Comparison of ENCODE assay signal across 10 cellular contexts in the genomic region with DNA sequence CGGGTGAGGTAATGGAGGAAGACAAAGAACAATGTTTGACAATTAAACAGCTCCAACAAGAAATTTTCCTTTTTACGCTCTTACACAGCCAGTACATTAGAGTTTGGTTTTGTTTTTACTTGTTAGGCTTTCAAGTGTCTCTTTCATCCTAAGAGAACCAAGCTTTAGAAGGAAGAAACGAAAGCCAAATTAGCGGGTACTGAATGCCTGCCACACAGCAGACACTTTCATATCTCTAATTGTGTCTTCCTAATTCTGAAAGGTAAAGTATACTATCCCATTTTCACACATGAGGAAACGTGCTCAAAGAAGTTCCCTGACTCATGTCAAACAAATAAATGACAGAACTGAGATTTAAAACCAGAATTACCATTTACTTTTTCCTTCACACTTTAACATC.
DNase-seq lines count a peak whose midpoint lies in the region; ATAC-seq and TF ChIP-seq lines count a peak whose summit lies in the region.
"Had no signal": no experiment of that assay in that cellular context is flagged by ENCODE, and none has a peak within 500 bp of the region (broad histone marks: within the 10 kb centered on the region; RNA-seq: fewer than 3 reads in every experiment).

No MANE protein-coding gene starts in this region.

- H3K36me3 Mint-ChIP-seq in T-helper 2 cell treated with Interferon-gamma antibody and Interleukin-4, amounts not matched to agents 5 μg/mL and 100 μg/mL, for 36 hours (ENCODE audit: low read depth), result peaks cover 35% of the 10 kb centered on the region
- H3K36me3 Mint-ChIP-seq in endothelial cell (ENCODE audit: low read depth, unreplicated experiment), result peaks cover 18% of the 10 kb centered on the region

- no peak for TF ChIP-seq POLR2A in transverse colon (IDR thresholded peaks at IDR 0.05)

- intact Hi-C loops in transverse colon (cut with DNase I; ENCODE audit: low total_unique reads) (no loop called here), OCI-LY7 (cut with micrococcal nuclease; ENCODE audit: unreplicated experiment) (no loop called here)

- H3K4me3 ChIP-seq in DND-41 (ENCODE audit: low read depth in 1 of 2, low read length in 2 of 2) (no peak overlapping the region), transverse colon (no peak overlapping the region), OCI-LY7 (ENCODE audit: low read depth, low read length, poor library complexity, severe bottlenecking) (no peak overlapping the region)

- H3K4me1 ChIP-seq in DND-41 (ENCODE audit: insufficient read depth, low read length), result peaks cover 22% of the 10 kb centered on the region
- H3K4me1 ChIP-seq in transverse colon, result peaks cover 0 to 14% (median 9%) of the 10 kb centered on the region in 4 donors
- peaks cover 10% of the 10 kb centered on the region for H3K4me1 ChIP-seq in OCI-LY7 (ENCODE audit: insufficient read depth, low read length, poor library complexity, severe bottlenecking)

- H3K9me3 Mint-ChIP-seq in T-helper 2 cell treated with Interferon-gamma antibody and Interleukin-4, amounts not matched to agents 5 μg/mL and 100 μg/mL, for 36 hours, result peaks cover 13% of the 10 kb centered on the region
- H3K9me3 Mint-ChIP-seq in endothelial cell (ENCODE audit: unreplicated experiment), result no peaks in the 10 kb centered on the region

- no peak for TF ChIP-seq EP300 in transverse colon (IDR thresholded peaks at IDR 0.05; ENCODE audit: low read depth)

- H3K27ac ChIP-seq in DND-41 (ENCODE audit: low read length) (0 out of 2 replicates have a peak overlapping the region, but pooled peaks have one; percentile 5), transverse colon (no peak overlapping the region), OCI-LY7 (ENCODE audit: low read depth, low read length, poor library complexity, severe bottlenecking) (no peak overlapping the region)

- peaks cover 36% of the 10 kb centered on the region for H3K4me1 Mint-ChIP-seq in T-helper 2 cell treated with Interferon-gamma antibody and Interleukin-4, amounts not matched to agents 5 μg/mL and 100 μg/mL, for 36 hours (ENCODE audit: low read depth)
- H3K4me1 Mint-ChIP-seq in endothelial cell (ENCODE audit: unreplicated experiment), result peaks cover 16% of the 10 kb centered on the region

- H3K4me2 ChIP-seq in DND-41 (ENCODE audit: insufficient read depth, low read length) (no peak overlapping the region), OCI-LY7 (ENCODE audit: low read length) (no peak overlapping the region)

- no peak for DNase-seq in DND-41
- peak; percentile 5 for DNase-seq in GM19240 (ENCODE audit: insufficient read length, low spot score)
- DNase-seq in T-helper 2 cell treated with Interferon-gamma antibody and Interleukin-4, amounts not matched to agents 5 μg/mL and 100 μg/mL, for 36 hours (ENCODE audit: low spot score), result no peak
- no peak for DNase-seq in amniotic stem cell (lab: John Stamatoyannopoulos, UW)
- DNase-seq in transverse colon, result no peak
- no peak for DNase-seq in OCI-LY7 (ENCODE audit: low spot score)
- DNase-seq in endothelial cell (ENCODE audit: low spot score), result no peak
- DNase-seq: NCI-H2029 had no signal

- TF ChIP-seq CTCF in DND-41 (IDR thresholded peaks at IDR 0.05; ENCODE audit: borderline replicate concordance, extremely low read depth, low read length, poor library complexity, severe bottlenecking), result no peak
- TF ChIP-seq CTCF in transverse colon (IDR thresholded peaks at IDR 0.05), result no peak
- no peak for TF ChIP-seq CTCF in OCI-LY7 (conservative IDR thresholded peaks at IDR 0.05; ENCODE audit: low read length)
- no peak for TF ChIP-seq CTCF in endothelial cell (IDR thresholded peaks at IDR 0.05; ENCODE audit: unreplicated experiment)

- H3K27me3 ChIP-seq in DND-41 (ENCODE audit: insufficient read depth, low read length, poor library complexity) (no peaks in the 10 kb centered on the region), transverse colon (no peaks in the 10 kb centered on the region)

- H2AFZ ChIP-seq in DND-41 (ENCODE audit: low read depth, low read length) (no peak overlapping the region), OCI-LY7 (ENCODE audit: low read length) (no peak overlapping the region)

- H3K36me3 ChIP-seq in DND-41 (ENCODE audit: insufficient read depth, low read length), result peaks cover 38% of the 10 kb centered on the region
- no peaks in the 10 kb centered on the region for H3K36me3 ChIP-seq in transverse colon
- H3K36me3 ChIP-seq in OCI-LY7 (ENCODE audit: insufficient read depth, low read length), result peaks cover 66% of the 10 kb centered on the region

- in situ Hi-C loops in transverse colon (cut with MboI; ENCODE audit: low pct_ligation_motif_present in 1 of 4, low pct_unique_long_range_greater_than_20kb in 1 of 4, low sequenced_read_pairs in 3 of 4), result no loop called here

- H4K20me1 ChIP-seq in DND-41 (ENCODE audit: insufficient read depth, low read length), result no peaks in the 10 kb centered on the region
- no peaks in the 10 kb centered on the region for H4K20me1 ChIP-seq in OCI-LY7 (ENCODE audit: insufficient read depth, low read length)

- POLR2A ChIA-PET in OCI-LY7 (lab: Charles Lee), result interaction anchor here (0.6 to 2.1 kb wide), 6 partner anchors 10 to 123 kb away, joined by 3 to 12 read pairs (median 4); no protein-coding TSS in a partner anchor

- CTCF ChIA-PET in OCI-LY7 (lab: Charles Lee; ENCODE audit: unreplicated experiment), result no interaction called here

- peaks cover 97% of the 10 kb centered on the region for H3K79me2 ChIP-seq in DND-41 (ENCODE audit: insufficient read depth, low read length)
- peaks cover 43% of the 10 kb centered on the region; the same call in 1 of the 2 replicates for H3K79me2 ChIP-seq in OCI-LY7 (ENCODE audit: insufficient read depth, low read depth, low read length)

- H3K9me3 ChIP-seq in DND-41 (ENCODE audit: insufficient read depth, low read length, severe bottlenecking), result peaks cover 5% of the 10 kb centered on the region
- peaks cover 0 to 4% of the 10 kb centered on the region in 2 donors for H3K9me3 ChIP-seq in transverse colon
- H3K9me3 ChIP-seq in OCI-LY7 (ENCODE audit: low read length), result peaks cover 23% of the 10 kb centered on the region

- H3K9me2 ChIP-seq in OCI-LY7 (ENCODE audit: insufficient read depth, low read length), result no peaks in the 10 kb centered on the region

- H3K27ac Mint-ChIP-seq in T-helper 2 cell treated with Interferon-gamma antibody and Interleukin-4, amounts not matched to agents 5 μg/mL and 100 μg/mL, for 36 hours, result peak overlapping the region; percentile 47
- H3K27ac Mint-ChIP-seq in endothelial cell (ENCODE audit: unreplicated experiment), result no peak overlapping the region
- H3K27ac Mint-ChIP-seq: brain had no signal

- peak overlapping the region; percentile 42 for H3K4me3 Mint-ChIP-seq in T-helper 2 cell treated with Interferon-gamma antibody and Interleukin-4, amounts not matched to agents 5 μg/mL and 100 μg/mL, for 36 hours
- H3K4me3 Mint-ChIP-seq in endothelial cell (ENCODE audit: unreplicated experiment), result no peak overlapping the region
- H3K4me3 Mint-ChIP-seq: brain had no signal

- H3K9ac ChIP-seq in DND-41 (ENCODE audit: low read depth, low read length), result no peak overlapping the region

- no TSS peak for BruUV-seq in OCI-LY7 (replicated peaks; lab: Mats Ljungman, UMichigan)

- WGBS in transverse colon (ENCODE audit: low coverage in 1 of 2), 2 donors, result 65 to 72% methylated on average over 5 of the region's 5 CpGs

- peak; percentile 68 for ATAC-seq in DND-41 (ENCODE audit: insufficient read depth, low read depth)
- peak; percentile 58 for ATAC-seq in HG02970 (IDR thresholded peaks at IDR 0.05; ENCODE audit: low FRiP score, unreplicated experiment)

- H3K27me3 Mint-ChIP-seq in T-helper 2 cell treated with Interferon-gamma antibody and Interleukin-4, amounts not matched to agents 5 μg/mL and 100 μg/mL, for 36 hours (ENCODE audit: low read depth), result no peaks in the 10 kb centered on the region
- peaks cover 2% of the 10 kb centered on the region for H3K27me3 Mint-ChIP-seq in endothelial cell (ENCODE audit: unreplicated experiment)
- H3K27me3 Mint-ChIP-seq: brain had no signal
